Comparison of ENCODE assay signal across 8 cellular contexts in genomic region chr11:33160147-33160546, GRCh38. TPM values are rescaled to one million over a fixed set of nuclear protein-coding genes. Genes with fewer than 3 reads are reported as not detected.
A peak's percentile ranks its signal among the peaks of the same experiment; 100 is the strongest.
DNase-seq lines count a peak whose midpoint lies in the region; TF ChIP-seq lines count a peak whose summit lies in the region.

No MANE protein-coding gene starts in this region.

- H3K4me1 Mint-ChIP-seq in brain (peaks cover 66% of the 10 kb centered on the region), type B pancreatic cell (ENCODE audit: unreplicated experiment) (peaks cover 24% of the 10 kb centered on the region)

- peaks cover 11 to 36% (median 18%) of the 10 kb centered on the region in 4 donors for H3K4me1 ChIP-seq in liver (ENCODE audit: control insufficient read depth in 4 of 4, insufficient read depth in 4 of 4, low read length in 3 of 4)

- peaks cover 5 to 29% (median 15%) of the 10 kb centered on the region in 5 experiments for H3K9me3 Mint-ChIP-seq in brain
- H3K9me3 Mint-ChIP-seq in type B pancreatic cell, result no peaks in the 10 kb centered on the region

- H3K27ac Mint-ChIP-seq in brain, result peak overlapping the region; percentile 99 to 100 (median 99)
- peak overlapping the region; percentile 99 for H3K27ac Mint-ChIP-seq in type B pancreatic cell

- H3K9ac ChIP-seq in liver (ENCODE audit: low read depth in 1 of 2, low read length in 2 of 2), result peak overlapping the region; percentile 89 to 92

- DNase-seq in SKM-1 treated with dmso at 0.1 percent for 144 hours (lab: John Stamatoyannopoulos, UW; ENCODE audit: unreplicated experiment) (peak; percentile 56), SKM-1 (lab: John Stamatoyannopoulos, UW; ENCODE audit: unreplicated experiment) (no peak), NCI-H2227 treated with DMSO at 0.1 percent for 48 hours (lab: John Stamatoyannopoulos, UW) (peak; percentile 39), type B pancreatic cell (ENCODE audit: extremely low spot score, unreplicated experiment) (no peak), HuH-7.5 (ENCODE audit: low spot score) (no peak), middle frontal gyrus (ENCODE audit: extremely low spot score, low spot score) (no peak)

- no peaks in the 10 kb centered on the region for H3K36me3 ChIP-seq in liver (ENCODE audit: control insufficient read depth in 4 of 4, insufficient read depth in 3 of 4, low read depth in 1 of 4, low read length in 3 of 4)

- H3K9me3 ChIP-seq in liver (ENCODE audit: control insufficient read depth in 4 of 4, low read length in 3 of 4), result no peaks in the 10 kb centered on the region

- peak overlapping the region; percentile 58 to 90 (median 83) for H3K4me3 ChIP-seq in liver (ENCODE audit: low read depth in 1 of 3, low read length in 3 of 3)

- H3K4me3 Mint-ChIP-seq in brain, result peak overlapping the region; percentile 99 to 100 (median 100)
- H3K4me3 Mint-ChIP-seq in type B pancreatic cell, result peak overlapping the region; percentile 99

- H3K27me3 Mint-ChIP-seq in brain (peaks cover 18% of the 10 kb centered on the region), type B pancreatic cell (no peaks in the 10 kb centered on the region)

- H3K36me3 Mint-ChIP-seq in brain, result peaks cover 59% of the 10 kb centered on the region
- peaks cover 39% of the 10 kb centered on the region for H3K36me3 Mint-ChIP-seq in type B pancreatic cell

- 6% methylated on average over 8 of the region's 8 CpGs for WGBS in liver

- TF ChIP-seq RAD21 in liver (IDR thresholded peaks at IDR 0.05), result no peak

- H3K27ac ChIP-seq in liver (ENCODE audit: low read depth in 1 of 2, low read length in 2 of 2), result peak overlapping the region; percentile 83 to 93

- TF ChIP-seq CTCF in brain (conservative IDR thresholded peaks at IDR 0.05) (no peak), liver (IDR thresholded peaks at IDR 0.05; ENCODE audit: low read depth, low read length, missing input control) (no peak), type B pancreatic cell (conservative IDR thresholded peaks at IDR 0.05) (no peak)

- H3K27me3 ChIP-seq in liver (ENCODE audit: control insufficient read depth in 4 of 4, insufficient read depth in 4 of 4, low read length in 3 of 4), result no peaks in the 10 kb centered on the region

TF ChIP-seq in liver, 16 proteins besides CTCF, POLR2A, EP300 and RAD21:
- TF ChIP-seq YY1 (IDR thresholded peaks at IDR 0.05) (peak; percentile 94), NR2F2 (IDR thresholded peaks at IDR 0.05) (no peak)

RNA-seq across cellular contexts. Expression of gene CSTF3, which starts 1.1 kb away (rescaled TPM):
- polyA plus RNA-seq in brain (ENCODE audit: insufficient read depth, low read depth, low replicate concordance) (25.4 TPM), liver (10 to 100 TPM in 1 of 2 donors, 1 to 10 TPM in 1; 8.6 to 20.8 TPM)
- total RNA-seq in liver (10 to 100 TPM in 1 of 2 donors, 1 to 10 TPM in 1; 7.9 to 16.1 TPM), type B pancreatic cell (ENCODE audit: low replicate concordance) (35.8 and 49.4 TPM in 2 replicates)

Comparison
In these comparisons a context has a peak if more than half of its experiments do, and no peak if none do; other contexts are left out.
1. DNase-seq: peak in SKM-1 treated with dmso at 0.1 percent for 144 hours (single experiment) and NCI-H2227 treated with DMSO at 0.1 percent for 48 hours (single experiment); none in SKM-1 (single experiment), type B pancreatic cell (single experiment), HuH-7.5 (single experiment) and middle frontal gyrus (single experiment).